In genomic region chr11:826836-827145, GRCh38 we compare ENCODE assay signal across 9 cellular contexts. TPM values are rescaled to one million over a fixed set of nuclear protein-coding genes. Genes with fewer than 3 reads are reported as not detected.
DNase-seq lines count a peak whose midpoint lies in the region; ATAC-seq and TF ChIP-seq lines count a peak whose summit lies in the region.
"Had no signal": no experiment of that assay in that cellular context is flagged by ENCODE, and none has a peak within 500 bp of the region (broad histone marks: within the 10 kb centered on the region; RNA-seq: fewer than 3 reads in every experiment).

No MANE protein-coding gene starts in this region.

- peak overlapping the region; percentile 73 for H3K4me3 ChIP-seq in left ventricle myocardium inferior
- peak overlapping the region; percentile 47 for H3K4me3 ChIP-seq in mesenchymal stem cell (ENCODE audit: insufficient read depth in 1 of 2, low read depth in 1 of 2, low read length in 2 of 2)

- no peak overlapping the region for H3K18ac ChIP-seq in mesenchymal stem cell (ENCODE audit: low read depth in 1 of 2, low read length in 2 of 2)

- H2BK15ac ChIP-seq in mesenchymal stem cell (ENCODE audit: low read depth, poor library complexity, severe bottlenecking) = no peak overlapping the region

- H3K9ac ChIP-seq in mesenchymal stem cell (ENCODE audit: low read length) = no peak overlapping the region

- intact Hi-C loops in left ventricle myocardium inferior (cut with micrococcal nuclease) = no loop called here
- intact Hi-C loops in left cardiac atrium (cut with DNase I) = no loop called here

- H3K36me3 ChIP-seq in left ventricle myocardium inferior (peaks cover 42% of the 10 kb centered on the region), mesenchymal stem cell (ENCODE audit: control insufficient read depth in 1 of 2, insufficient read depth in 2 of 2, low read depth in 1 of 2, low read length in 2 of 2) (peaks cover 25 to 39% of the 10 kb centered on the region in 2 experiments)

- no peaks in the 10 kb centered on the region for H3K36me3 Mint-ChIP-seq in activated naive CD8-positive, alpha-beta T cell treated with anti-CD3 and anti-CD28 coated beads, Interleukin-2, amount 50 U/mL, for 24 hours (ENCODE audit: low read depth)

- peaks cover 37% of the 10 kb centered on the region for H3K27me3 Mint-ChIP-seq in activated naive CD8-positive, alpha-beta T cell treated with anti-CD3 and anti-CD28 coated beads, Interleukin-2, amount 50 U/mL, for 24 hours

- H4K8ac ChIP-seq in mesenchymal stem cell (ENCODE audit: low read length) = no peak overlapping the region

- H2BK5ac ChIP-seq in mesenchymal stem cell (ENCODE audit: low read depth, low read length, poor library complexity, severe bottlenecking) = no peak overlapping the region

- 6% methylated on average over 11 of the region's 22 CpGs for WGBS in mesenchymal stem cell

- no peak for ATAC-seq in left cardiac atrium
- ATAC-seq in activated naive CD8-positive, alpha-beta T cell treated with anti-CD3 and anti-CD28 coated beads, Interleukin-2, amount 50 U/mL, for 24 hours = peak; percentile 2
- ATAC-seq in HG02759 (IDR thresholded peaks at IDR 0.05; ENCODE audit: unreplicated experiment) = no peak
- no peak for ATAC-seq in HG03521 (IDR thresholded peaks at IDR 0.05; ENCODE audit: unreplicated experiment)

- POLR2A ChIA-PET in GM10248 (lab: Yijun Ruan, JAX) = no interaction called here

- no peak overlapping the region for H2BK120ac ChIP-seq in mesenchymal stem cell (ENCODE audit: low read depth, low read length)

- DNase-seq in left ventricle myocardium inferior (no peak), left cardiac atrium (no peak), mesenchymal stem cell (no peak), mesenteric fat pad (ENCODE audit: low spot score) (no peak), GM10248 (ENCODE audit: extremely low spot score) (no peak)
- no peak for DNase-seq in activated naive CD8-positive, alpha-beta T cell treated with anti-CD3 and anti-CD28 coated beads, Interleukin-2, amount 50 U/mL, for 24 hours
- DNase-seq: KBM-7 had no signal

- no peak for TF ChIP-seq CTCF in left ventricle myocardium inferior (IDR thresholded peaks at IDR 0.05; ENCODE audit: borderline replicate concordance)
- no peak for TF ChIP-seq CTCF in GM10248 (IDR thresholded peaks at IDR 0.05; ENCODE audit: control extremely low read depth, extremely low read depth, low read depth, missing control alignments)

- H3K4me1 Mint-ChIP-seq in activated naive CD8-positive, alpha-beta T cell treated with anti-CD3 and anti-CD28 coated beads, Interleukin-2, amount 50 U/mL, for 24 hours = peaks cover 23% of the 10 kb centered on the region

- peak overlapping the region; percentile 84 for H3K4me2 ChIP-seq in mesenchymal stem cell (ENCODE audit: low read length, poor library complexity, severe bottlenecking)

- H3K9me3 Mint-ChIP-seq in activated naive CD8-positive, alpha-beta T cell treated with anti-CD3 and anti-CD28 coated beads, Interleukin-2, amount 50 U/mL, for 24 hours = no peaks in the 10 kb centered on the region

- no peak overlapping the region for H2AK5ac ChIP-seq in mesenchymal stem cell (ENCODE audit: low read length, severe bottlenecking)

- H3K23ac ChIP-seq in mesenchymal stem cell (ENCODE audit: low read length in 2 of 2) = no peak overlapping the region

- no peak overlapping the region for H2BK12ac ChIP-seq in mesenchymal stem cell (ENCODE audit: low read length in 2 of 2)

- H2AFZ ChIP-seq in mesenchymal stem cell (ENCODE audit: low read depth, low read length) = no peak overlapping the region

- H4K91ac ChIP-seq in mesenchymal stem cell (ENCODE audit: low read length) = no peak overlapping the region

- H3K9me3 ChIP-seq in left ventricle myocardium inferior (replicated peaks) (no peaks in the 10 kb centered on the region), mesenchymal stem cell (ENCODE audit: control insufficient read depth, low read length) (no peaks in the 10 kb centered on the region)

- H3K27ac ChIP-seq in left ventricle myocardium inferior (replicated peaks) (peak overlapping the region; percentile 92), mesenchymal stem cell (ENCODE audit: low read length, poor library complexity, severe bottlenecking) (no peak overlapping the region)

- CTCF ChIA-PET in GM10248 (lab: Yijun Ruan, JAX) = interaction anchor here (1.6 kb wide), 1 partner anchor 224 kb away, joined by 4 read pairs; no protein-coding TSS in a partner anchor

- no peaks in the 10 kb centered on the region for H3K27me3 ChIP-seq in left ventricle myocardium inferior (ENCODE audit: low read depth)
- H3K27me3 ChIP-seq in mesenchymal stem cell (ENCODE audit: control insufficient read depth in 1 of 2, insufficient read depth in 1 of 2, low read length in 2 of 2) = peaks cover 0 to 17% of the 10 kb centered on the region in 2 experiments

- H3K4me1 ChIP-seq in left ventricle myocardium inferior (peaks cover 88% of the 10 kb centered on the region), mesenchymal stem cell (ENCODE audit: control insufficient read depth, insufficient read depth, low read depth, low read length) (peaks cover 67% of the 10 kb centered on the region)

- H3K14ac ChIP-seq in mesenchymal stem cell (ENCODE audit: low read length in 2 of 2) = no peak overlapping the region

- peaks cover 15% of the 10 kb centered on the region for H3K79me1 ChIP-seq in mesenchymal stem cell (replicated peaks; ENCODE audit: low read length, poor library complexity, severe bottlenecking)

- H3K4me3 Mint-ChIP-seq in activated naive CD8-positive, alpha-beta T cell treated with anti-CD3 and anti-CD28 coated beads, Interleukin-2, amount 50 U/mL, for 24 hours = peak overlapping the region; percentile 64

- H3K4ac ChIP-seq in mesenchymal stem cell (ENCODE audit: low read depth in 1 of 2, low read length in 2 of 2) = no peak overlapping the region

- H3K27ac Mint-ChIP-seq in activated naive CD8-positive, alpha-beta T cell treated with anti-CD3 and anti-CD28 coated beads, Interleukin-2, amount 50 U/mL, for 24 hours = no peak overlapping the region

RNA-seq across cellular contexts. Expression of gene CRACR2B, which starts 0.9 kb away (rescaled TPM):
- total RNA-seq in left ventricle myocardium inferior (23.2 TPM), left cardiac atrium (10 to 100 TPM; 18.9 to 27.7 TPM), mesenteric fat pad (6.8 TPM)
- 0.58 TPM for polyA plus RNA-seq in mesenchymal stem cell (2013, experiment 1 of 2)
- 0.34 TPM for polyA plus RNA-seq in mesenchymal stem cell (2013, experiment 2 of 2)

RNA-seq across cellular contexts. Expression of gene CD151, which starts 6.0 kb away (rescaled TPM):
- 408 TPM for total RNA-seq in left ventricle myocardium inferior
- total RNA-seq in left cardiac atrium = 100 to 1,000 TPM; 382 to 489 TPM
- 315 TPM for polyA plus RNA-seq in mesenchymal stem cell (2013, experiment 1 of 2)
- polyA plus RNA-seq in mesenchymal stem cell (2013, experiment 2 of 2) = 301 TPM
- 776 TPM for total RNA-seq in mesenteric fat pad

RNA-seq across cellular contexts. Expression of gene PNPLA2, which starts 8.1 kb away (rescaled TPM):
- total RNA-seq in left ventricle myocardium inferior = 300 TPM
- 100 to 1,000 TPM; 316 to 372 TPM for total RNA-seq in left cardiac atrium
- 30.6 TPM for polyA plus RNA-seq in mesenchymal stem cell (2013, experiment 1 of 2)
- 30.0 TPM for polyA plus RNA-seq in mesenchymal stem cell (2013, experiment 2 of 2)
- total RNA-seq in mesenteric fat pad = 1,877 TPM

RNA-seq across cellular contexts. Expression of gene POLR2L, which starts 15.5 kb away (rescaled TPM):
- 226 TPM for total RNA-seq in left ventricle myocardium inferior
- 100 to 1,000 TPM; 163 to 202 TPM for total RNA-seq in left cardiac atrium
- polyA plus RNA-seq in mesenchymal stem cell (2013, experiment 1 of 2) = 439 TPM
- polyA plus RNA-seq in mesenchymal stem cell (2013, experiment 2 of 2) = 458 TPM
- total RNA-seq in mesenteric fat pad = 203 TPM

RNA-seq across cellular contexts. Expression of gene TSPAN4, which starts 15.9 kb away (rescaled TPM):
- total RNA-seq in left ventricle myocardium inferior = 33.0 TPM
- 10 to 100 TPM; 46.1 to 63.5 TPM for total RNA-seq in left cardiac atrium
- 121 TPM for polyA plus RNA-seq in mesenchymal stem cell (2013, experiment 1 of 2)
- polyA plus RNA-seq in mesenchymal stem cell (2013, experiment 2 of 2) = 117 TPM
- 120 TPM for total RNA-seq in mesenteric fat pad
